8 cellular contexts compared by ENCODE assay signal in the genomic region with DNA sequence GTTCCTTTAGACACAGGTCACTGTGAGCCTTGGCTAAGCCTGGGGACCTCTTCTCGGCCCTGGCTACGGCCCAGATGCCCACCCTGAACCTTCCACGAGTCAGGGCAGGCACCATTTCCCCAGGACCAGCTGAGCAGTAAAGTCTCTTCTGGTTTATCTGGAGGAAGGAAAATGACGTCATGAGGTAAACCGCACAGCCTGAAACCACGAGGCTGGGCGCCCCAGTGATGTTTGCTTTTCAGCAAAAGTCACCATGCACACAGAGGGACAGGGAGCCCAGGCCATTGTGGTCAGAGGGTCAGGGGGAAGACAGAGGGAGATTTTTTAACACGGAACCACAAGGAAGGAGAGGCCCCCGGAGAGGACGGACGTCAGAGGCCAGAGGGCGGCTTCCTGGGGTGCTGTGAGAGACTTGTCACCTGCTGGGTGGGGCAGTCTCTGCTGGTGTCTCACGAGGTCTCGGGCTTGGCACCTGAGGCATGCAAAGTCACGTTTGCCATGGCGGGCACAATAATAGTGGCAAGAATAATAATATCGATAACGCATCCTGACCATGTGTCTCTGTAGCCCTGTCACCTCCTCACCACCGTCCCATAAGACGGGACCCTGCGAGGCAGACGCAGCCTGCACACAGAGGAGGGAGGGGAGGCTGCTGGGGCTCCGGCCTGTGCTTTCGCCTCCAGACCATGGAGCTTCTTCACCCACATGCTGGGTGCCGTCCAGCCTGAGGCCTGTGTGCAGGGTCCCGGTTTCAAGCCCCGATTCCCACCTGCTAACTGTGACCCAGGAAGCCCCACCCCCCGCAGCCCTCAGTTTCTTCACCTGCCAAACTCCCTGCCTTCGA. TPM values are rescaled to one million over a fixed set of nuclear protein-coding genes. Genes with fewer than 3 reads are reported as not detected.
DNase-seq lines count a peak whose midpoint lies in the region; ATAC-seq and TF ChIP-seq lines count a peak whose summit lies in the region.

No MANE protein-coding gene starts in this region.

- H3K27ac Mint-ChIP-seq in endothelial cell (ENCODE audit: unreplicated experiment) = peak overlapping the region; percentile 36

- no peaks in the 10 kb centered on the region for H3K9me3 Mint-ChIP-seq in endothelial cell (ENCODE audit: unreplicated experiment)

- TF ChIP-seq CTCF in endothelial cell (IDR thresholded peaks at IDR 0.05; ENCODE audit: unreplicated experiment) = no peak

- H3K4me3 Mint-ChIP-seq in endothelial cell (ENCODE audit: unreplicated experiment) = no peak overlapping the region

- DNase-seq in C1 segment of cervical spinal cord (lab: John Stamatoyannopoulos, UW) (peak in 8 of 14 donors; percentile 9 to 74 (median 26)), KG1 (lab: John Stamatoyannopoulos, UW) (peak; percentile 81), endothelial cell (ENCODE audit: low spot score) (no peak), retina (no peak), RKO (ENCODE audit: low spot score) (no peak)
- peak; percentile 77 to 86 for DNase-seq in activated CD4-positive, alpha-beta T cell treated with anti-CD3 and anti-CD28 coated beads, Interleukin-2, amount 50 U/mL, for 48 hours
- peak; percentile 33 to 74 (median 44) for DNase-seq in stimulated activated CD4-positive, alpha-beta T cell treated with anti-CD3 and anti-CD28 coated beads, Interleukin-1b, Interleukin-23, amount 100 ng/mL, for 24 hours (ENCODE audit: low read depth in 4 of 4, low spot score in 1 of 4)

- peaks cover 7% of the 10 kb centered on the region for H3K4me1 Mint-ChIP-seq in endothelial cell (ENCODE audit: unreplicated experiment)

- H3K36me3 Mint-ChIP-seq in endothelial cell (ENCODE audit: low read depth, unreplicated experiment) = no peaks in the 10 kb centered on the region

- peaks cover 8% of the 10 kb centered on the region for H3K27me3 Mint-ChIP-seq in endothelial cell (ENCODE audit: unreplicated experiment)

- peak; percentile 73 for ATAC-seq in GM21423 (IDR thresholded peaks at IDR 0.05; ENCODE audit: unreplicated experiment)

RNA-seq across cellular contexts. Expression of gene FOSL2, which starts 33.2 kb away (rescaled TPM):
- total RNA-seq in endothelial cell (ENCODE audit: unreplicated experiment) = 24.4 TPM

Comparison
In these comparisons a context has a peak if more than half of its experiments do, and no peak if none do; other contexts are left out.
1. DNase-seq: peak in C1 segment of cervical spinal cord (8 of 14), KG1 (single experiment), activated CD4-positive, alpha-beta T cell treated with anti-CD3 and anti-CD28 coated beads, Interleukin-2, amount 50 U/mL, for 48 hours (2 of 2) and stimulated activated CD4-positive, alpha-beta T cell treated with anti-CD3 and anti-CD28 coated beads, Interleukin-1b, Interleukin-23, amount 100 ng/mL, for 24 hours (4 of 4); none in endothelial cell (single experiment), retina (single experiment) and RKO (single experiment).